ENCODE assay signal across 13 cellular contexts in genomic region chr1:37633950-37634553, GRCh38. TPM values are rescaled to one million over a fixed set of nuclear protein-coding genes. Genes with fewer than 3 reads are reported as not detected.
DNase-seq lines count a peak whose midpoint lies in the region; ATAC-seq and TF ChIP-seq lines count a peak whose summit lies in the region.
"Had no signal": no experiment of that assay in that cellular context is flagged by ENCODE, and none has a peak within 500 bp of the region (broad histone marks: within the 10 kb centered on the region; RNA-seq: fewer than 3 reads in every experiment).

No MANE protein-coding gene starts in this region.

- H3K4me3 Mint-ChIP-seq in activated T-cell treated with anti-CD3 and anti-CD28 coated beads, Interleukin-2, amount 50 U/mL, for 4 hours = peak overlapping the region; percentile 37
- H3K4me3 Mint-ChIP-seq in brain = peak overlapping the region in 4 of 5 experiments; percentile 73 to 88 (median 82)
- H3K4me3 Mint-ChIP-seq in activated CD4-positive, alpha-beta T cell treated with anti-CD3 and anti-CD28 coated beads, Interleukin-2, amount 10 ng/mL, durations not matched to agents 7 days and 5 days = no peak overlapping the region

- H4K20me1 ChIP-seq in osteoblast (ENCODE audit: insufficient read depth, low read length) = no peaks in the 10 kb centered on the region

- peaks cover 78% of the 10 kb centered on the region for H3K27me3 Mint-ChIP-seq in activated T-cell treated with anti-CD3 and anti-CD28 coated beads, Interleukin-2, amount 50 U/mL, for 4 hours (ENCODE audit: low read depth)
- H3K27me3 Mint-ChIP-seq in brain = peaks cover 53% of the 10 kb centered on the region
- H3K27me3 Mint-ChIP-seq in activated CD4-positive, alpha-beta T cell treated with anti-CD3 and anti-CD28 coated beads, Interleukin-2, amount 10 ng/mL, durations not matched to agents 7 days and 5 days = peaks cover 75% of the 10 kb centered on the region

- H3K27ac Mint-ChIP-seq in brain = no peak overlapping the region
- H3K27ac Mint-ChIP-seq in activated CD4-positive, alpha-beta T cell treated with anti-CD3 and anti-CD28 coated beads, Interleukin-2, amount 10 ng/mL, durations not matched to agents 7 days and 5 days = no peak overlapping the region

- no peaks in the 10 kb centered on the region for H3K36me3 Mint-ChIP-seq in activated T-cell treated with anti-CD3 and anti-CD28 coated beads, Interleukin-2, amount 50 U/mL, for 4 hours (ENCODE audit: insufficient read depth)
- no peaks in the 10 kb centered on the region for H3K36me3 Mint-ChIP-seq in brain
- H3K36me3 Mint-ChIP-seq in activated CD4-positive, alpha-beta T cell treated with anti-CD3 and anti-CD28 coated beads, Interleukin-2, amount 10 ng/mL, durations not matched to agents 7 days and 5 days (ENCODE audit: low read depth) = no peaks in the 10 kb centered on the region

- H2AFZ ChIP-seq in osteoblast (ENCODE audit: low read length) = no peak overlapping the region

- H3K4me3 ChIP-seq in mesendoderm (ENCODE audit: low read length) = no peak overlapping the region
- H3K4me3 ChIP-seq in thoracic aorta = peak overlapping the region; percentile 53
- H3K4me3 ChIP-seq in osteoblast (ENCODE audit: insufficient read depth, low read length) = no peak overlapping the region

- no peak overlapping the region for H2BK15ac ChIP-seq in mesendoderm (replicated peaks; ENCODE audit: low read depth)

- H2AK5ac ChIP-seq in mesendoderm (ENCODE audit: low read length) = no peak overlapping the region

- no peak overlapping the region for H3K23ac ChIP-seq in mesendoderm (ENCODE audit: low read length)

- H3K4me1 ChIP-seq in mesendoderm (ENCODE audit: control insufficient read depth, low read depth, low read length) (no peaks in the 10 kb centered on the region), thoracic aorta (ENCODE audit: control insufficient read depth in 1 of 2, low read depth in 2 of 2) (peaks cover 9% of the 10 kb centered on the region in 2 donors), osteoblast (ENCODE audit: insufficient read depth, low read length) (no peaks in the 10 kb centered on the region)

- no peak for ATAC-seq in activated T-cell treated with anti-CD3 and anti-CD28 coated beads, Interleukin-2, amount 50 U/mL, for 4 hours
- no peak for ATAC-seq in thoracic aorta (ENCODE audit: insufficient number of reproducible peaks, low FRiP score, low read depth)
- no peak for ATAC-seq in GM19467 (IDR thresholded peaks at IDR 0.05; ENCODE audit: unreplicated experiment)

- no CpG with 5 or more reads among the region's 40 CpGs for WGBS in mesendoderm (ENCODE audit: extremely low coverage, insufficient coverage, low lambda C conversion rate)

- peaks cover 9% of the 10 kb centered on the region for H3K4me1 Mint-ChIP-seq in activated T-cell treated with anti-CD3 and anti-CD28 coated beads, Interleukin-2, amount 50 U/mL, for 4 hours (ENCODE audit: low read depth)
- H3K4me1 Mint-ChIP-seq in brain = peaks cover 37% of the 10 kb centered on the region
- H3K4me1 Mint-ChIP-seq in activated CD4-positive, alpha-beta T cell treated with anti-CD3 and anti-CD28 coated beads, Interleukin-2, amount 10 ng/mL, durations not matched to agents 7 days and 5 days = peaks cover 6% of the 10 kb centered on the region

- H3K4me2 ChIP-seq in mesendoderm (ENCODE audit: low read length) (no peak overlapping the region), osteoblast (ENCODE audit: insufficient read depth, low read length) (no peak overlapping the region)

- H4K8ac ChIP-seq in mesendoderm (ENCODE audit: low read depth, low read length) = no peak overlapping the region

- H3K36me3 ChIP-seq in mesendoderm (ENCODE audit: control insufficient read depth, insufficient read depth, low read length) (no peaks in the 10 kb centered on the region), thoracic aorta (no peaks in the 10 kb centered on the region), osteoblast (ENCODE audit: insufficient read depth, low read length) (no peaks in the 10 kb centered on the region)

- H3K4ac ChIP-seq in mesendoderm (ENCODE audit: low read depth, low read length) = no peak overlapping the region

- H3K18ac ChIP-seq in mesendoderm (ENCODE audit: low read length) = no peak overlapping the region

- H2BK5ac ChIP-seq in mesendoderm (ENCODE audit: low read length) = no peak overlapping the region

- no peaks in the 10 kb centered on the region for H3K79me1 ChIP-seq in mesendoderm (ENCODE audit: low read length)

- H3K27ac ChIP-seq in mesendoderm (ENCODE audit: low read depth, low read length) (no peak overlapping the region), thoracic aorta (no peak overlapping the region), osteoblast (ENCODE audit: low read depth, low read length) (no peak overlapping the region)

- no peak overlapping the region for H3K9ac ChIP-seq in mesendoderm (ENCODE audit: low read length)

- H3K79me2 ChIP-seq in mesendoderm (ENCODE audit: control insufficient read depth, insufficient read depth, low read length) (no peaks in the 10 kb centered on the region), osteoblast (ENCODE audit: insufficient read depth, low read length) (no peaks in the 10 kb centered on the region)

- H3K27me3 ChIP-seq in mesendoderm (ENCODE audit: insufficient read depth, low read length, poor library complexity) (peaks cover 59% of the 10 kb centered on the region), thoracic aorta (replicated peaks; ENCODE audit: insufficient read depth) (peaks cover 8% of the 10 kb centered on the region), osteoblast (ENCODE audit: insufficient read depth, low read length) (peaks cover 67% of the 10 kb centered on the region)

- H3K9me3 ChIP-seq in thoracic aorta = no peaks in the 10 kb centered on the region
- no peaks in the 10 kb centered on the region for H3K9me3 ChIP-seq in osteoblast (ENCODE audit: low read depth, low read length)

- H2BK120ac ChIP-seq in mesendoderm (ENCODE audit: low read depth, low read length) = no peak overlapping the region

- no peak for DNase-seq in activated T-cell treated with anti-CD3 and anti-CD28 coated beads, Interleukin-2, amount 50 U/mL, for 4 hours
- no peak for DNase-seq in activated T-cell treated with anti-CD3 and anti-CD28 coated beads for 4 hours
- no peak for DNase-seq in mesendoderm
- DNase-seq in thoracic aorta (ENCODE audit: low spot score) = no peak
- DNase-seq in activated CD4-positive, alpha-beta T cell treated with anti-CD3 and anti-CD28 coated beads, Interleukin-2, amount 10 ng/mL, durations not matched to agents 7 days and 5 days = no peak
- DNase-seq in osteoblast (ENCODE audit: insufficient read length, low spot score, missing footprints) = no peak
- DNase-seq: amygdala, HCEC 1CT, SW 1271 had no signal

- POLR2A ChIA-PET in activated CD4-positive, alpha-beta T cell treated with anti-CD3 and anti-CD28 coated beads, Interleukin-2, amount 10 ng/mL, durations not matched to agents 7 days and 5 days (lab: Charles Lee) = no interaction called here

- no peaks in the 10 kb centered on the region for H3K9me3 Mint-ChIP-seq in activated T-cell treated with anti-CD3 and anti-CD28 coated beads, Interleukin-2, amount 50 U/mL, for 4 hours
- peaks cover 0 to 5% (median 0%) of the 10 kb centered on the region in 5 experiments for H3K9me3 Mint-ChIP-seq in brain
- H3K9me3 Mint-ChIP-seq in activated CD4-positive, alpha-beta T cell treated with anti-CD3 and anti-CD28 coated beads, Interleukin-2, amount 10 ng/mL, durations not matched to agents 7 days and 5 days = no peaks in the 10 kb centered on the region

- no peak overlapping the region for H4K5ac ChIP-seq in mesendoderm (ENCODE audit: low read length)

- CTCF ChIA-PET in activated CD4-positive, alpha-beta T cell treated with anti-CD3 and anti-CD28 coated beads, Interleukin-2, amount 10 ng/mL, durations not matched to agents 7 days and 5 days (lab: Charles Lee) = no interaction called here

- TF ChIP-seq CTCF in brain (conservative IDR thresholded peaks at IDR 0.05) = no peak
- no peak for TF ChIP-seq CTCF in thoracic aorta (IDR thresholded peaks at IDR 0.05)
- TF ChIP-seq CTCF in osteoblast (IDR thresholded peaks at IDR 0.05; ENCODE audit: extremely low read depth, low read depth, low read length) = no peak

- H3K56ac ChIP-seq in mesendoderm (ENCODE audit: low read length) = peak overlapping the region; percentile 15

RNA-seq across cellular contexts. Expression of gene RSPO1, which starts 0.6 kb away (rescaled TPM):
- not detected for total RNA-seq in activated T-cell treated with anti-CD3 and anti-CD28 coated beads, Interleukin-2, amount 50 U/mL, for 4 hours
- polyA plus RNA-seq in brain (ENCODE audit: insufficient read depth, low read depth, low replicate concordance) = not detected
- polyA plus RNA-seq in mesendoderm (2013, experiment 1 of 2) = 0.04 TPM
- 0.04 TPM for polyA plus RNA-seq in mesendoderm (2013, experiment 2 of 2)
- under 1 TPM; 0.42 to 0.95 TPM for total RNA-seq in thoracic aorta
- total RNA-seq in activated CD4-positive, alpha-beta T cell treated with anti-CD3 and anti-CD28 coated beads, Interleukin-2, amount 10 ng/mL, durations not matched to agents 7 days and 5 days = not detected
- total RNA-seq in osteoblast = 0.36 TPM in 1 of 2 replicates, not detected in the other
- total RNA-seq: M059J had no signal
- polyA plus RNA-seq: keratinocyte had no signal

RNA-seq across cellular contexts. Expression of gene GNL2, which starts 38.3 kb away (rescaled TPM):
- total RNA-seq in activated T-cell treated with anti-CD3 and anti-CD28 coated beads, Interleukin-2, amount 50 U/mL, for 4 hours = 100 to 1,000 TPM; 131 to 144 (median 137) TPM
- polyA plus RNA-seq in brain (ENCODE audit: insufficient read depth, low read depth, low replicate concordance) = 32.9 TPM
- 235 TPM for polyA plus RNA-seq in mesendoderm (2013, experiment 1 of 2)
- polyA plus RNA-seq in mesendoderm (2013, experiment 2 of 2) = 230 TPM
- 10 to 100 TPM; 37.0 to 53.6 TPM for total RNA-seq in thoracic aorta
- total RNA-seq in activated CD4-positive, alpha-beta T cell treated with anti-CD3 and anti-CD28 coated beads, Interleukin-2, amount 10 ng/mL, durations not matched to agents 7 days and 5 days = 10 to 100 TPM; 51.4 to 58.1 TPM
- 46.7 and 54.5 TPM in 2 replicates for total RNA-seq in osteoblast

RNA-seq across cellular contexts. Expression of gene CDCA8, which starts 58.3 kb away (rescaled TPM):
- total RNA-seq in activated T-cell treated with anti-CD3 and anti-CD28 coated beads, Interleukin-2, amount 50 U/mL, for 4 hours = 10 to 100 TPM in 2 of 3 donors, 1 to 10 TPM in 1; 7.7 to 12.2 (median 10.0) TPM
- 48.1 TPM for polyA plus RNA-seq in brain (ENCODE audit: insufficient read depth, low read depth, low replicate concordance)
- 46.4 TPM for polyA plus RNA-seq in mesendoderm (2013, experiment 1 of 2)
- 47.5 TPM for polyA plus RNA-seq in mesendoderm (2013, experiment 2 of 2)
- total RNA-seq in thoracic aorta (under 1 TPM; 0.27 to 0.35 TPM), osteoblast (1.5 and 1.8 TPM in 2 replicates)
- total RNA-seq in activated CD4-positive, alpha-beta T cell treated with anti-CD3 and anti-CD28 coated beads, Interleukin-2, amount 10 ng/mL, durations not matched to agents 7 days and 5 days = 10 to 100 TPM; 85.5 to 91.2 TPM

Comparison
In these comparisons a context has a peak if more than half of its experiments do, and no peak if none do; other contexts are left out.
1. RNA of gene CDCA8, which starts 58.3 kb away (total RNA-seq): 85.5 to 91.2 TPM in activated CD4-positive, alpha-beta T cell treated with anti-CD3 and anti-CD28 coated beads, Interleukin-2, amount 10 ng/mL, durations not matched to agents 7 days and 5 days; 7.7 to 12.2 TPM in activated T-cell treated with anti-CD3 and anti-CD28 coated beads, Interleukin-2, amount 50 U/mL, for 4 hours, 1.5 to 1.8 TPM in osteoblast and 0.27 to 0.35 TPM in thoracic aorta; every median in the first group is over 4 times any median in the second.